16 cellular contexts compared by ENCODE assay signal in the genomic region with DNA sequence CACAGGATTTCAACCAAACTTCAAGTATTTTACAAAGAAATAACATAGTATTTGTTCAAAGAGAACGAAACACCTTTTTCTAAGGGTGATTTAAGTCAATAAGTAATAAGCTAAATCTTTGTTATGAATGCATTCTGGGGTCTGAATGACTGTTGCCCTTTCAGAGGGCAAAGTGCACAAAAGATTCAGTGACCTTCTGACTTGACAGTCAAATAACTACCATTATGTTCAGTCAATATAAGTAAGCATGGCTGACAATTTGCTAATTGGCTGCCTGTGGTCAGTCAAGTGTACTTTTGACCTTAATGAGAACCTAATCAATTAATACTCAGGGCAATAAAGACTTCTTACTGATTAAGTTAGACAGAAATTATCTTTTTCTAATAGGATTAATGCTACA.
A peak's percentile ranks its signal among the peaks of the same experiment; 100 is the strongest.
DNase-seq lines count a peak whose midpoint lies in the region; ATAC-seq, FAIRE-seq and TF ChIP-seq lines count a peak whose summit lies in the region.
"Had no signal": no experiment of that assay in that cellular context is flagged by ENCODE, and none has a peak within 500 bp of the region (broad histone marks: within the 10 kb centered on the region; RNA-seq: fewer than 3 reads in every experiment).

No MANE protein-coding gene starts in this region.

- no peak overlapping the region for H3K4me2 ChIP-seq in HepG2 (ENCODE audit: low read depth, low read length)

- no peak overlapping the region for H3K4me3 Mint-ChIP-seq in WTC11
- H3K4me3 Mint-ChIP-seq in nephron: no peak overlapping the region
- H3K4me3 Mint-ChIP-seq: B cell; CD4-positive, alpha-beta T cell; H9 had no signal

- H3K27ac ChIP-seq in HepG2 (ENCODE audit: extremely low read length, insufficient read depth, low read length) (peak overlapping the region; percentile 38), right lobe of liver (no peak overlapping the region), colonic mucosa (no peak overlapping the region)
- H3K27ac ChIP-seq: GM23248 had no signal

- DNase-seq in HepG2 (ENCODE audit: low spot score): peak; percentile 9
- DNase-seq in right lobe of liver: no peak
- DNase-seq in WTC11 (ENCODE audit: low spot score): no peak
- no peak for DNase-seq in frontal cortex (ENCODE audit: low spot score in 2 of 2)
- no peak for DNase-seq in COLO829 (ENCODE audit: low spot score)
- no peak for DNase-seq in colonic mucosa
- DNase-seq: C1 segment of cervical spinal cord; CD4-positive, alpha-beta T cell; DMS153; DMS79 treated with DMSO at 0.1 percent for 48 hours; EL; GM23248; H9; IMR-90 had no signal

- WGBS in HepG2 (ENCODE audit: low lambda C conversion rate): 59% methylated on average over 1 of the region's 1 CpG
- WGBS in right lobe of liver (ENCODE audit: insufficient coverage, low coverage, low lambda C conversion rate, missing lambda C conversion rate): 71% methylated on average over 1 of the region's 1 CpG

- H4K20me1 ChIP-seq in HepG2 (ENCODE audit: insufficient read depth, low read length): no peaks in the 10 kb centered on the region

- H3K9ac ChIP-seq in HepG2 (ENCODE audit: insufficient read depth, low read depth, low read length) (no peak overlapping the region), colonic mucosa (ENCODE audit: low read depth in 2 of 2, low read length in 2 of 2) (no peak overlapping the region)
- H3K9ac ChIP-seq: GM23248 had no signal

- in situ Hi-C loops in HepG2 (cut with HindIII; ENCODE audit: extremely low pct_ligation_motif_present, low pct_unique_long_range_greater_than_20kb): no loop called here

- no peak overlapping the region for H2AFZ ChIP-seq in HepG2 (ENCODE audit: low read length)
- H2AFZ ChIP-seq: GM23248 had no signal

- no peaks in the 10 kb centered on the region for H3K79me2 ChIP-seq in HepG2 (ENCODE audit: insufficient read depth, low read length)

- TF ChIP-seq CTCF in HepG2 (CRISPR knock-in tag; IDR thresholded peaks at IDR 0.05) (no peak), right lobe of liver (IDR thresholded peaks at IDR 0.05) (no peak), WTC11 (IDR thresholded peaks at IDR 0.05) (no peak), nephron (IDR thresholded peaks at IDR 0.05; ENCODE audit: unreplicated experiment in 3 of 3) (no peak), colonic mucosa (IDR thresholded peaks at IDR 0.05) (no peak)

- H3K4me1 ChIP-seq in HepG2 (ENCODE audit: insufficient read depth, low read length) (peaks cover 12% of the 10 kb centered on the region), right lobe of liver (peaks cover 0 to 5% (median 0%) of the 10 kb centered on the region in 4 donors), colonic mucosa (no peaks in the 10 kb centered on the region)

- CTCF ChIA-PET in HepG2 (lab: Yijun Ruan, JAX; ENCODE audit: low intra/inter-chr PET ratio, low total read pairs) (no interaction called here), WTC11 (lab: Charles Lee) (no interaction called here)

- TF ChIP-seq EP300 in HepG2 (IDR thresholded peaks at IDR 0.05; ENCODE audit: low read depth in 2 of 2, low read length in 2 of 2) (no peak), HepG2 (CRISPR knock-in tag; IDR thresholded peaks at IDR 0.05; ENCODE audit: borderline replicate concordance) (no peak)

- H3K36me3 Mint-ChIP-seq in WTC11 (peaks cover 23% of the 10 kb centered on the region), nephron (ENCODE audit: low read depth) (no peaks in the 10 kb centered on the region)

- no TSS peak for BruUV-seq in HepG2 (replicated peaks; lab: Mats Ljungman, UMichigan)

- POLR2A ChIA-PET in HepG2 (lab: Yijun Ruan, JAX): no interaction called here
- POLR2A ChIA-PET in WTC11 (lab: Charles Lee): interaction anchor here (0.7 kb wide), 1 partner anchor 19 kb away, joined by 3 read pairs; no protein-coding TSS in a partner anchor

- TF ChIP-seq POLR2A in HepG2 (IDR thresholded peaks at IDR 0.05; ENCODE audit: insufficient read depth in 1 of 2, low read depth in 2 of 2, low read length in 2 of 2): no peak
- no peak for TF ChIP-seq POLR2A in right lobe of liver (IDR thresholded peaks at IDR 0.05)

- H3K27me3 Mint-ChIP-seq in WTC11 (ENCODE audit: low read depth) (no peaks in the 10 kb centered on the region), nephron (ENCODE audit: low read depth) (no peaks in the 10 kb centered on the region)
- H3K27me3 Mint-ChIP-seq: B cell; CD4-positive, alpha-beta T cell had no signal

- FAIRE-seq in HepG2 (lab: Jason Lieb, UNC) (peak; percentile 28), frontal cortex (lab: Jason Lieb, UNC) (no peak)

- no peak for TF ChIP-seq RAD21 in HepG2 (CRISPR knock-in tag; IDR thresholded peaks at IDR 0.05)

- ATAC-seq in HepG2 (no peak), right lobe of liver (no peak), WTC11 (no peak)

- H3K9me3 Mint-ChIP-seq in WTC11 (peaks cover 30% of the 10 kb centered on the region), nephron (no peaks in the 10 kb centered on the region)
- H3K9me3 Mint-ChIP-seq: CD4-positive, alpha-beta T cell had no signal

- intact Hi-C loops in HepG2 (cut with micrococcal nuclease; ENCODE audit: unreplicated experiment) (no loop called here), right lobe of liver (cut with DNase I) (no loop called here), colonic mucosa (cut with DNase I) (no loop called here)

- peak overlapping the region; percentile 9 for H3K27ac Mint-ChIP-seq in WTC11
- H3K27ac Mint-ChIP-seq in nephron: peak overlapping the region in 2 of 3 experiments; percentile 86 to 89
- H3K27ac Mint-ChIP-seq: B cell; CD4-positive, alpha-beta T cell; H9 had no signal

- H3K9me3 ChIP-seq in HepG2 (ENCODE audit: low read length): no peaks in the 10 kb centered on the region
- H3K9me3 ChIP-seq in right lobe of liver: no peaks in the 10 kb centered on the region
- no peaks in the 10 kb centered on the region for H3K9me3 ChIP-seq in colonic mucosa

- H3K36me3 ChIP-seq in HepG2 (replicated peaks in 1 of 2; ENCODE audit: control insufficient read depth in 1 of 2, insufficient read depth in 2 of 2, low read length in 2 of 2) (no peaks in the 10 kb centered on the region), right lobe of liver (no peaks in the 10 kb centered on the region), colonic mucosa (no peaks in the 10 kb centered on the region)

- H3K4me1 Mint-ChIP-seq in WTC11 (peaks cover 16% of the 10 kb centered on the region), nephron (peaks cover 28% of the 10 kb centered on the region)
- H3K4me1 Mint-ChIP-seq: B cell, H9 had no signal

- H3K4me3 ChIP-seq in HepG2 (replicated peaks in 1 of 3; ENCODE audit: insufficient read depth in 1 of 3, low read depth in 2 of 3, low read length in 3 of 3): no peak overlapping the region
- H3K4me3 ChIP-seq in right lobe of liver: no peak overlapping the region
- no peak overlapping the region for H3K4me3 ChIP-seq in colonic mucosa
- H3K4me3 ChIP-seq: GM23248 had no signal

- H3K27me3 ChIP-seq in HepG2 (ENCODE audit: control insufficient read depth in 1 of 2, insufficient read depth in 2 of 2, low read length in 2 of 2): no peaks in the 10 kb centered on the region; a peak in 1 of 5 replicates
- H3K27me3 ChIP-seq in right lobe of liver: no peaks in the 10 kb centered on the region
- no peaks in the 10 kb centered on the region for H3K27me3 ChIP-seq in colonic mucosa

TF ChIP-seq in HepG2, 621 proteins besides CTCF, POLR2A, EP300 and RAD21 (continues in another document):
- TF ChIP-seq RARA (CRISPR knock-in tag; IDR thresholded peaks at IDR 0.05) (peak; percentile 24; the same call in 1 of the 2 replicates), ZNF598 (CRISPR knock-in tag; IDR thresholded peaks at IDR 0.05; ENCODE audit: borderline replicate concordance) (no peak), BRD4 (CRISPR knock-in tag; IDR thresholded peaks at IDR 0.05) (no peak), NR2F2 (IDR thresholded peaks at IDR 0.05; ENCODE audit: borderline replicate concordance, low read depth) (peak; percentile 52; the same call in 1 of the 2 replicates), ESRRA (CRISPR knock-in tag; IDR thresholded peaks at IDR 0.05; ENCODE audit: low read depth) (peak; percentile 35; the same call in 1 of the 2 replicates), SOX5 (CRISPR knock-in tag; IDR thresholded peaks at IDR 0.05; ENCODE audit: borderline replicate concordance) (0 out of 2 replicates have a peak, but pooled peaks have one; percentile 17), NR2F1 (CRISPR knock-in tag; IDR thresholded peaks at IDR 0.05) (peak; percentile 21 to 30; a peak in 2 of 4 replicates), HNF4G (IDR thresholded peaks at IDR 0.05; ENCODE audit: borderline replicate concordance, low read depth, low read length) (peak; percentile 47), HNF4G (CRISPR knock-in tag; IDR thresholded peaks at IDR 0.05; ENCODE audit: borderline replicate concordance, low read depth) (no peak), NR2F6 (IDR thresholded peaks at IDR 0.05) (peak; percentile 58), NR2F6 (CRISPR knock-in tag; IDR thresholded peaks at IDR 0.05) (0 out of 2 replicates have a peak, but pooled peaks have one; percentile 19), MIXL1 (CRISPR knock-in tag; IDR thresholded peaks at IDR 0.05) (0 out of 2 replicates have a peak, but pooled peaks have one; percentile 57)

TF ChIP-seq in WTC11, 78 proteins besides CTCF, POLR2A, EP300 and RAD21 (continues in another document):
- TF ChIP-seq ZNF219 (CRISPR knock-in tag; IDR thresholded peaks at IDR 0.05; ENCODE audit: borderline replicate concordance) (no peak), KAT7 (CRISPR knock-in tag; IDR thresholded peaks at IDR 0.05; ENCODE audit: borderline replicate concordance) (no peak), ZNF121 (CRISPR knock-in tag; IDR thresholded peaks at IDR 0.05) (no peak), SMAD3 (CRISPR knock-in tag; IDR thresholded peaks at IDR 0.05; ENCODE audit: borderline replicate concordance) (no peak), SOX15 (CRISPR knock-in tag; IDR thresholded peaks at IDR 0.05) (no peak), NR1H2 (CRISPR knock-in tag; IDR thresholded peaks at IDR 0.05) (no peak), ZNF671 (CRISPR knock-in tag; IDR thresholded peaks at IDR 0.05) (no peak)
- TF ChIP-seq, protein P1, sequence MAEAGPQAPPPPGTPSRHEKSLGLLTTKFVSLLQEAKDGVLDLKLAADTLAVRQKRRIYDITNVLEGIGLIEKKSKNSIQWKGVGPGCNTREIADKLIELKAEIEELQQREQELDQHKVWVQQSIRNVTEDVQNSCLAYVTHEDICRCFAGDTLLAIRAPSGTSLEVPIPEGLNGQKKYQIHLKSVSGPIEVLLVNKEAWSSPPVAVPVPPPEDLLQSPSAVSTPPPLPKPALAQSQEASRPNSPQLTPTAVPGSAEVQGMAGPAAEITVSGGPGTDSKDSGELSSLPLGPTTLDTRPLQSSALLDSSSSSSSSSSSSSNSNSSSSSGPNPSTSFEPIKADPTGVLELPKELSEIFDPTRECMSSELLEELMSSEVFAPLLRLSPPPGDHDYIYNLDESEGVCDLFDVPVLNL (CRISPR knock-in tag; IDR thresholded peaks at IDR 0.05; ENCODE audit: borderline replicate concordance, low read depth): no peak
- TF ChIP-seq, protein P2, sequence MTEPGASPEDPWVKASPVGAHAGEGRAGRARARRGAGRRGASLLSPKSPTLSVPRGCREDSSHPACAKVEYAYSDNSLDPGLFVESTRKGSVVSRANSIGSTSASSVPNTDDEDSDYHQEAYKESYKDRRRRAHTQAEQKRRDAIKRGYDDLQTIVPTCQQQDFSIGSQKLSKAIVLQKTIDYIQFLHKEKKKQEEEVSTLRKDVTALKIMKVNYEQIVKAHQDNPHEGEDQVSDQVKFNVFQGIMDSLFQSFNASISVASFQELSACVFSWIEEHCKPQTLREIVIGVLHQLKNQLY (CRISPR knock-in tag; IDR thresholded peaks at IDR 0.05): no peak
